In genomic region chr11:44028816-44029506, GRCh38 we compare ENCODE assay signal across 16 cellular contexts. TPM values are rescaled to one million over a fixed set of nuclear protein-coding genes. Genes with fewer than 3 reads are reported as not detected.
DNase-seq lines count a peak whose midpoint lies in the region; TF ChIP-seq lines count a peak whose summit lies in the region.
"Had no signal": no experiment of that assay in that cellular context is flagged by ENCODE, and none has a peak within 500 bp of the region (broad histone marks: within the 10 kb centered on the region; RNA-seq: fewer than 3 reads in every experiment).

No MANE protein-coding gene starts in this region.

- peaks cover 16% of the 10 kb centered on the region for H3F3A ChIP-seq in neural progenitor cell (ENCODE audit: low read depth)

- H3K4me1 ChIP-seq in neural progenitor cell: peaks cover 38% of the 10 kb centered on the region

- peaks cover 11% of the 10 kb centered on the region for H3K9me3 Mint-ChIP-seq in neural progenitor cell

- no peaks in the 10 kb centered on the region for H3K36me3 Mint-ChIP-seq in neural progenitor cell

- no peak overlapping the region for H3K9ac ChIP-seq in neural progenitor cell

- no peak overlapping the region for H3K4me3 ChIP-seq in coronary artery
- no peak overlapping the region for H3K4me3 ChIP-seq in neural progenitor cell

- no peaks in the 10 kb centered on the region for H4K20me1 ChIP-seq in neural progenitor cell (ENCODE audit: low read depth)

- H3K9me3 ChIP-seq in neural progenitor cell (ENCODE audit: low read depth): peaks cover 11% of the 10 kb centered on the region

- H3K4me1 Mint-ChIP-seq in neural progenitor cell: peaks cover 39% of the 10 kb centered on the region
- H3K4me1 Mint-ChIP-seq: CD8-positive, alpha-beta memory T cell had no signal

- H3K27me3 ChIP-seq in neural progenitor cell: no peaks in the 10 kb centered on the region

- no peak overlapping the region for H3K4me3 Mint-ChIP-seq in neural progenitor cell

- TF ChIP-seq CTCF in coronary artery (IDR thresholded peaks at IDR 0.05): no peak
- TF ChIP-seq CTCF in neural progenitor cell (IDR thresholded peaks at IDR 0.05): no peak

- no peak overlapping the region for H2AFZ ChIP-seq in neural progenitor cell (replicated peaks)

- H3K27me3 Mint-ChIP-seq in neural progenitor cell (ENCODE audit: insufficient read depth, low read depth): peaks cover 7% of the 10 kb centered on the region

- no peaks in the 10 kb centered on the region for H3K79me2 ChIP-seq in neural progenitor cell (ENCODE audit: low read depth)

- H3K4me2 ChIP-seq in neural progenitor cell: no peak overlapping the region

- H3K27ac ChIP-seq in coronary artery (peak overlapping the region; percentile 53 to 77), neural progenitor cell (no peak overlapping the region)

- no peaks in the 10 kb centered on the region for H3K36me3 ChIP-seq in neural progenitor cell

- peak overlapping the region; percentile 62 for H3K27ac Mint-ChIP-seq in neural progenitor cell
- H3K27ac Mint-ChIP-seq: CD8-positive, alpha-beta memory T cell had no signal

- peak; percentile 49 for DNase-seq in NCI-H146 treated with DMSO at 0.1 percent for 48 hours (lab: John Stamatoyannopoulos, UW; ENCODE audit: unreplicated experiment)
- peak; percentile 57 for DNase-seq in coronary artery (ENCODE audit: low spot score)
- DNase-seq in neural progenitor cell (ENCODE audit: low spot score): no peak
- DNase-seq in ureter (ENCODE audit: low spot score): peak; percentile 23
- DNase-seq in NCI-H345 treated with DMSO at 0.1 percent for 48 hours (lab: John Stamatoyannopoulos, UW; ENCODE audit: unreplicated experiment): no peak
- no peak for DNase-seq in NCI-H1105 treated with DMSO at 0.1 percent for 48 hours (lab: John Stamatoyannopoulos, UW)
- no peak for DNase-seq in HCEC 1CT
- DNase-seq: ACHN; C1 segment of cervical spinal cord; CD8-positive, alpha-beta memory T cell; KBM-7; NCI-H1417 treated with DMSO at 0.1 percent for 48 hours; NCI-H2029; NCI-H345; NCI-H526 had no signal

RNA-seq across cellular contexts. Expression of gene ACCSL, which starts 18.8 kb away (rescaled TPM):
- total RNA-seq in neural progenitor cell (ENCODE audit: low replicate concordance) (not detected in 2 replicates), ureter (not detected)
- total RNA-seq: CD8-positive, alpha-beta memory T cell; H4 had no signal

RNA-seq across cellular contexts. Expression of gene ACCS, which starts 37.1 kb away (rescaled TPM):
- 7.0 and 10.4 TPM in 2 replicates for total RNA-seq in neural progenitor cell (ENCODE audit: low replicate concordance)
- total RNA-seq in ureter: 44.0 TPM

Comparison
In these comparisons a context has a peak if more than half of its experiments do, and no peak if none do; other contexts are left out.
1. DNase-seq: peak in NCI-H146 treated with DMSO at 0.1 percent for 48 hours (single experiment), coronary artery (single experiment) and ureter (single experiment); none in neural progenitor cell (single experiment), NCI-H345 treated with DMSO at 0.1 percent for 48 hours (single experiment), NCI-H1105 treated with DMSO at 0.1 percent for 48 hours (single experiment) and HCEC 1CT (single experiment).